In genomic region chr15:72472907-72473669, GRCh38 we compare ENCODE assay signal across 8 cellular contexts. TPM values are rescaled to one million over a fixed set of nuclear protein-coding genes. Genes with fewer than 3 reads are reported as not detected.
DNase-seq lines count a peak whose midpoint lies in the region; ATAC-seq and TF ChIP-seq lines count a peak whose summit lies in the region.

No MANE protein-coding gene starts in this region.

- H3K4ac ChIP-seq in H9 (ENCODE audit: low read depth, low read length): no peak overlapping the region

- H3K14ac ChIP-seq in H9 (ENCODE audit: insufficient read depth, low read length): no peak overlapping the region

- H2BK12ac ChIP-seq in H9 (ENCODE audit: insufficient read length, low read depth, low read length): no peak overlapping the region

- no peaks in the 10 kb centered on the region for H3K9me2 ChIP-seq in hepatocyte (replicated peaks; ENCODE audit: insufficient read depth)

- CTCF ChIA-PET in A673 (lab: Charles Lee): no interaction called here
- CTCF ChIA-PET in activated CD8-positive, alpha-beta T cell treated with anti-CD3 and anti-CD28 coated beads for 36 hours (lab: Charles Lee): interaction anchor here (0.7 to 1.7 kb wide), 8 partner anchors 9 to 198 kb away, joined by 3 to 10 read pairs (median 4); no protein-coding TSS in a partner anchor

- intact Hi-C loops in A673 (cut with micrococcal nuclease; ENCODE audit: unreplicated experiment): loop anchor here (10.0 kb wide), 1 partner anchor 238 kb away; the partner anchor contains the start of gene PKM
- intact Hi-C loops in activated CD8-positive, alpha-beta T cell treated with anti-CD3 and anti-CD28 coated beads for 36 hours (cut with micrococcal nuclease): no loop called here

- H3K27me3 ChIP-seq in A673 (replicated peaks; ENCODE audit: insufficient read depth, low read depth, low read length, poor library complexity) (no peaks in the 10 kb centered on the region), H9 (ENCODE audit: insufficient read depth, low read length) (no peaks in the 10 kb centered on the region), hepatocyte (no peaks in the 10 kb centered on the region)

- DNase-seq in A673 (ENCODE audit: low spot score) (peak; percentile 34), H9 (no peak), hepatocyte (ENCODE audit: low spot score) (peak; percentile 17), NCI-H2171 treated with DMSO at 0.1 percent for 48 hours (lab: John Stamatoyannopoulos, UW) (no peak)
- DNase-seq in activated CD8-positive, alpha-beta T cell treated with anti-CD3 and anti-CD28 coated beads for 36 hours: no peak
- no peak for DNase-seq in activated CD8-positive, alpha-beta memory T cell treated with anti-CD3 and anti-CD28 coated beads for 24 hours

- H4K5ac ChIP-seq in H9 (ENCODE audit: insufficient read length, low read depth, low read length): no peak overlapping the region

- H3K79me1 ChIP-seq in H9 (ENCODE audit: insufficient read depth, low read depth, low read length, poor library complexity, severe bottlenecking): no peaks in the 10 kb centered on the region

- no peak overlapping the region for H4K91ac ChIP-seq in H9 (ENCODE audit: insufficient read length, low read depth, low read length)

- no peak overlapping the region for H2BK20ac ChIP-seq in H9 (ENCODE audit: low read depth, low read length, poor library complexity, severe bottlenecking)

- peaks cover 19 to 24% (median 20%) of the 10 kb centered on the region in 3 experiments; a peak in 6 of 7 replicates for H3K36me3 Mint-ChIP-seq in H9 (ENCODE audit: insufficient read depth in 1 of 3, low read depth in 3 of 3)
- H3K36me3 Mint-ChIP-seq in activated CD8-positive, alpha-beta T cell treated with anti-CD3 and anti-CD28 coated beads for 36 hours (ENCODE audit: low read depth): peaks cover 26% of the 10 kb centered on the region

- no CpG with 5 or more reads among the region's 5 CpGs for WGBS in H9 (ENCODE audit: extremely low coverage, insufficient read length, low lambda C conversion rate)
- WGBS in hepatocyte (ENCODE audit: low lambda C conversion rate, missing lambda C conversion rate): 43% methylated on average over 5 of the region's 5 CpGs

- H4K20me1 ChIP-seq in H9 (ENCODE audit: control insufficient read depth, insufficient read depth, insufficient read length) (no peaks in the 10 kb centered on the region), hepatocyte (ENCODE audit: insufficient read depth, poor library complexity, severe bottlenecking) (peaks cover 30% of the 10 kb centered on the region)

- H3K18ac ChIP-seq in H9 (ENCODE audit: insufficient read length, low read depth, low read length): no peak overlapping the region

- H3K79me2 ChIP-seq in H9 (ENCODE audit: insufficient read depth, low read length) (peaks cover 25% of the 10 kb centered on the region; the same call in 1 of the 2 replicates), hepatocyte (peaks cover 44% of the 10 kb centered on the region)

- no peak overlapping the region for H3T11ph ChIP-seq in H9 (ENCODE audit: low read length)

- H3K4me3 Mint-ChIP-seq in H9: peak overlapping the region; percentile 97 to 98
- H3K4me3 Mint-ChIP-seq in activated CD8-positive, alpha-beta T cell treated with anti-CD3 and anti-CD28 coated beads for 36 hours: peak overlapping the region; percentile 97

- H3K9me3 Mint-ChIP-seq in H9: no peaks in the 10 kb centered on the region
- no peaks in the 10 kb centered on the region for H3K9me3 Mint-ChIP-seq in activated CD8-positive, alpha-beta T cell treated with anti-CD3 and anti-CD28 coated beads for 36 hours

- no peak overlapping the region for H4K8ac ChIP-seq in H9 (replicated peaks; ENCODE audit: insufficient read length, low read depth, low read length)

- POLR2A ChIA-PET in A673 (lab: Charles Lee; ENCODE audit: low non-redundant PET): no interaction called here
- POLR2A ChIA-PET in activated CD8-positive, alpha-beta T cell treated with anti-CD3 and anti-CD28 coated beads for 36 hours (lab: Charles Lee): interaction anchor here (0.6 to 3.6 kb wide), 16 partner anchors 9 to 245 kb away, joined by 3 to 20 read pairs (median 4); partner anchors contain the start of gene HEXA

- H3K23me2 ChIP-seq in H9 (ENCODE audit: insufficient read length, low read depth, low read length, poor library complexity, severe bottlenecking): peaks cover 5% of the 10 kb centered on the region

- H3K4me1 Mint-ChIP-seq in H9: peaks cover 13 to 19% of the 10 kb centered on the region in 2 experiments
- peaks cover 25% of the 10 kb centered on the region for H3K4me1 Mint-ChIP-seq in activated CD8-positive, alpha-beta T cell treated with anti-CD3 and anti-CD28 coated beads for 36 hours (ENCODE audit: low read depth)

- no peaks in the 10 kb centered on the region for H3K27me3 Mint-ChIP-seq in H9 (ENCODE audit: low read depth)
- no peaks in the 10 kb centered on the region for H3K27me3 Mint-ChIP-seq in activated CD8-positive, alpha-beta T cell treated with anti-CD3 and anti-CD28 coated beads for 36 hours

- H3K4me1 ChIP-seq in A673 (ENCODE audit: insufficient read depth, low read length, poor library complexity, severe bottlenecking) (peaks cover 8% of the 10 kb centered on the region), H9 (ENCODE audit: insufficient read depth, low read length) (0 out of 2 replicates have a peak, but pooled peaks cover 3% of the 10 kb centered on the region), hepatocyte (ENCODE audit: insufficient read depth) (peaks cover 21% of the 10 kb centered on the region)

- H3K4me3 ChIP-seq in A673 (ENCODE audit: low read depth, low read length, poor library complexity, severe bottlenecking) (peak overlapping the region; percentile 96), hepatocyte (peak overlapping the region; percentile 59), skin epidermis (peak overlapping the region; percentile 65 to 97 (median 89))

- H3K9me3 ChIP-seq in A673 (ENCODE audit: low read depth, low read length, poor library complexity, severe bottlenecking): no peaks in the 10 kb centered on the region
- H3K9me3 ChIP-seq in H9 (ENCODE audit: control insufficient read depth, low read depth, low read length): no peaks in the 10 kb centered on the region
- H3K9me3 ChIP-seq in hepatocyte (ENCODE audit: low read depth): no peaks in the 10 kb centered on the region

- no peak overlapping the region for H2BK120ac ChIP-seq in H9 (ENCODE audit: low read depth, low read length, poor library complexity, severe bottlenecking)

- H2AK5ac ChIP-seq in H9 (ENCODE audit: insufficient read length, low read length): no peak overlapping the region

- peaks cover 18% of the 10 kb centered on the region for H3K36me3 ChIP-seq in A673 (ENCODE audit: insufficient read depth, low read length, poor library complexity, severe bottlenecking)
- no peaks in the 10 kb centered on the region for H3K36me3 ChIP-seq in hepatocyte (replicated peaks; ENCODE audit: insufficient read depth, low read depth)

- H3K4me2 ChIP-seq in H9 (ENCODE audit: insufficient read depth, insufficient read length, low read length): peak overlapping the region; percentile 81
- peak overlapping the region; percentile 82 for H3K4me2 ChIP-seq in hepatocyte

- H2BK15ac ChIP-seq in H9 (ENCODE audit: low read depth, low read length): no peak overlapping the region

- BruUV-seq in A673 (replicated peaks; lab: Mats Ljungman, UMichigan): no TSS peak

- TF ChIP-seq CTCF in A673 (conservative IDR thresholded peaks at IDR 0.05; ENCODE audit: low read depth, low read length): peak; percentile 21; the same call in 1 of the 2 replicates
- TF ChIP-seq CTCF in H9 (conservative IDR thresholded peaks at IDR 0.05): no peak
- TF ChIP-seq CTCF in activated CD8-positive, alpha-beta T cell treated with anti-CD3 and anti-CD28 coated beads for 36 hours (IDR thresholded peaks at IDR 0.05): peak; percentile 9
- TF ChIP-seq CTCF in hepatocyte (IDR thresholded peaks at IDR 0.05; ENCODE audit: poor library complexity): peak; percentile 26

- no peak overlapping the region for H2BK5ac ChIP-seq in H9 (ENCODE audit: insufficient read length, low read length)

- peak overlapping the region; percentile 92 for H3K9ac ChIP-seq in H9 (ENCODE audit: extremely low read depth, insufficient read length, low read length)

- H2AFZ ChIP-seq in H9 (ENCODE audit: low read length) (no peak overlapping the region), hepatocyte (peak overlapping the region; percentile 87)

- no peak for ATAC-seq in activated CD8-positive, alpha-beta T cell treated with anti-CD3 and anti-CD28 coated beads for 36 hours
- no peak for ATAC-seq in GM18873 (IDR thresholded peaks at IDR 0.05; ENCODE audit: low FRiP score, unreplicated experiment)

- peak overlapping the region; percentile 98 to 99 (median 99) for H3K27ac Mint-ChIP-seq in H9
- H3K27ac Mint-ChIP-seq in activated CD8-positive, alpha-beta T cell treated with anti-CD3 and anti-CD28 coated beads for 36 hours: peak overlapping the region; percentile 87

- no peak overlapping the region for H3K23ac ChIP-seq in H9 (ENCODE audit: insufficient read length, low read depth, low read length)

- peak overlapping the region; percentile 99 for H3K27ac ChIP-seq in A673 (ENCODE audit: low read depth, low read length, poor library complexity, severe bottlenecking)
- H3K27ac ChIP-seq in H9 (ENCODE audit: insufficient read length, low read depth, low read length): peak overlapping the region; percentile 46
- H3K27ac ChIP-seq in hepatocyte: peak overlapping the region; percentile 100
- H3K27ac ChIP-seq in skin epidermis: peak overlapping the region in 20 of 21 experiments; percentile 98 to 100 (median 100)

- no peak overlapping the region for H3K56ac ChIP-seq in H9 (ENCODE audit: insufficient read length, low read depth, low read length)

RNA-seq across cellular contexts. Expression of gene ARIH1, which starts 1.0 kb away (rescaled TPM):
- total RNA-seq in A673 (2021) (181 and 187 TPM in 2 replicates), H9 (2021) (158 and 161 TPM in 2 replicates), hepatocyte (61.6 and 62.1 TPM in 2 replicates)
- total RNA-seq in activated CD8-positive, alpha-beta T cell treated with anti-CD3 and anti-CD28 coated beads for 36 hours: 100 to 1,000 TPM; 170 to 175 TPM
- 62.9 and 76.3 TPM in 2 replicates for polyA plus RNA-seq in hepatocyte

Comparison
In these comparisons a context has a peak if more than half of its experiments do, and no peak if none do; other contexts are left out.
1. DNase-seq: peak in A673 (single experiment) and hepatocyte (single experiment); none in H9 (single experiment), activated CD8-positive, alpha-beta T cell treated with anti-CD3 and anti-CD28 coated beads for 36 hours (single experiment), activated CD8-positive, alpha-beta memory T cell treated with anti-CD3 and anti-CD28 coated beads for 24 hours (single experiment) and NCI-H2171 treated with DMSO at 0.1 percent for 48 hours (single experiment).
2. H3K27ac ChIP-seq: peak in every context shown above with its lines; median percentile 100 in hepatocyte; 100 in skin epidermis; 99 in A673; 46 in H9.
3. Peak in every context shown above with its lines, with median percentiles within 50 percentile points of each other: H3K4me3 ChIP-seq.